Comparison of ENCODE assay signal across 7 cellular contexts in the genomic region with DNA sequence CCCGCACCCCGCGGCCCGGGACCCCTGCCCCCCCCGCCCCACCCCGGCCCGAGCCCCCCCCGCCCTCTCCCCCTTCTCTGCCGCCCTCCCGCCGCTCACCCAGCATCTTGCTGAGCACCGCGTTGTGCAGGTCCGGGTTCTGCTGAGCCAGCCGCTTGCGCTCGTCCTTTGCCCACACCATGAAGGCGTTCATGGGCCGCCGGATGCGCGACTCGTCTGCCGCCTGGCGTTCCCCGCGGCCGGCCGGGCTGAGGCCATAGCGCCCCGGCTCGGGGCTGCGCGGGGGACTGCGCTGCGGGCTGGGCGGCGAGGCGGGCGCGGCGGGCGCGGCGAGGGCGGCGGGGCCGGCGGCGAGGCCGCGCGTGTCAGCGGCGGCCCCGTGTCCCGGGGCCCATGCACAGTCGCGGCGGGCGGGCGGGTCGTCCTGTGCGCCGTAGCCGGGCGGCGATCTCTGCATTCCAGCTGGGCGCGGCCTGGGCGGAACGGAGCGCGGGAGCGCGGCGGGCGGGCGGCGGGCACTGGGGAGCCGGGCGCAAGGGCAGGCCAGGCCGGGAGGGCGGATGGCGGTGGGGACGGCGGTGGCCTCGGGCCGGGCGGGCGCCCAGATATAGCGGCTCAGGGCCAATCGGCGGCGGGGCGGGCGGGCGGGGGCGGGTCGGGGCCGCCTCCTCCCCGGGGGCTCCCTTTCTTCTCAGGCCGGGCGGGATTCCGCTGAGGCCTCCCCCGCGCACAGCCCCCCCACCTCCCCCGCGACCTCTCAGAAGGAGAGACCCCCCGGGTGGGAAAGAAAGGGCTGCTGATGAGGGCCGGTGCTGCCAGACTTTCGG. TPM values are rescaled to one million over a fixed set of nuclear protein-coding genes. Genes with fewer than 3 reads are reported as not detected.
DNase-seq lines count a peak whose midpoint lies in the region; ATAC-seq, FAIRE-seq and TF ChIP-seq lines count a peak whose summit lies in the region.

SOX18 (minus strand) TSS at position 580 of the 827 bp plus-strand sequence; CDS start at position 457, 123 bp downstream.

- no peak for DNase-seq in H54 (ENCODE audit: insufficient read length, low spot score)
- peak; percentile 48 to 84 for DNase-seq in SJSA1 (ENCODE audit: low read depth in 1 of 2, low spot score in 2 of 2)
- DNase-seq in endothelial cell of umbilical vein (ENCODE audit: low read depth, low spot score), result peak; percentile 48
- no peak for DNase-seq in neuronal stem cell (ENCODE audit: low spot score)

- dilution Hi-C loops in endothelial cell of umbilical vein (cut with MboI; ENCODE audit: extremely low pct_ligation_motif_present, low sequenced_read_pairs), result no loop called here

- no peak within 1 kb of the TSS for H4K91ac ChIP-seq in neuronal stem cell (ENCODE audit: low read depth, low read length, poor library complexity)

- peak within 1 kb of the TSS; percentile 61 for H2BK120ac ChIP-seq in neuronal stem cell (ENCODE audit: low read depth, low read length)

- peak within 1 kb of the TSS; percentile 15 for H2AFZ ChIP-seq in endothelial cell of umbilical vein (ENCODE audit: low read depth, low read length)
- H2AFZ ChIP-seq in neuronal stem cell (ENCODE audit: low read length), result peak within 1 kb of the TSS; percentile 68

- H3K4me3 ChIP-seq in SJSA1 (peak within 1 kb of the TSS; percentile 61), endothelial cell of umbilical vein (replicated peaks in 1 of 3; ENCODE audit: insufficient read depth in 1 of 3, low read depth in 1 of 3, low read length in 3 of 3) (peak within 1 kb of the TSS; percentile 76 to 88 (median 88)), neuronal stem cell (ENCODE audit: low read length in 2 of 2) (peak within 1 kb of the TSS; percentile 33 to 72)

- H3K4ac ChIP-seq in neuronal stem cell (ENCODE audit: low read length), result peak within 1 kb of the TSS; percentile 37

- peaks cover 44% of the 10 kb centered on the region for H3K36me3 ChIP-seq in SJSA1
- H3K36me3 ChIP-seq in endothelial cell of umbilical vein (ENCODE audit: control insufficient read depth in 2 of 2, extremely low read depth in 1 of 2, insufficient read depth in 2 of 2, low read length in 2 of 2), result peaks cover 9 to 13% of the 10 kb centered on the region in 2 experiments
- no peaks in the 10 kb centered on the region for H3K36me3 ChIP-seq in neuronal stem cell (replicated peaks in 1 of 2; ENCODE audit: control insufficient read depth in 2 of 2, insufficient read depth in 2 of 2, low read length in 2 of 2)

- no CpG with 5 or more reads among the region's 112 CpGs for WGBS in neuronal stem cell (ENCODE audit: extremely low coverage in 2 of 2, insufficient read length in 2 of 2, insufficient replicate concordance in 1 of 2), 2 donors

- H3K18ac ChIP-seq in neuronal stem cell (ENCODE audit: low read length), result peak within 1 kb of the TSS; percentile 89

- FAIRE-seq in H54 (lab: Jason Lieb, UNC) (no peak), endothelial cell of umbilical vein (lab: Jason Lieb, UNC) (peak; percentile 62)

- H3K27ac ChIP-seq in SJSA1 (peak within 1 kb of the TSS; percentile 96), endothelial cell of umbilical vein (ENCODE audit: insufficient read depth, low read depth, low read length) (peak within 1 kb of the TSS; percentile 28), neuronal stem cell (replicated peaks; ENCODE audit: low read length) (no peak within 1 kb of the TSS)

- H3K27me3 ChIP-seq in SJSA1 (replicated peaks) (no peaks in the 10 kb centered on the region; the same call in 1 of the 2 replicates), endothelial cell of umbilical vein (ENCODE audit: control insufficient read depth in 2 of 2, insufficient read depth in 2 of 2, low read length in 2 of 2) (no peaks in the 10 kb centered on the region), neuronal stem cell (ENCODE audit: control insufficient read depth in 3 of 3, insufficient read depth in 3 of 3, low read depth in 1 of 3, low read length in 3 of 3) (peaks cover 25 to 93% (median 61%) of the 10 kb centered on the region in 3 experiments)

- H3K9me1 ChIP-seq in endothelial cell of umbilical vein (replicated peaks; ENCODE audit: control insufficient read depth, extremely low read depth, insufficient read depth, low read length), result no peaks in the 10 kb centered on the region

- H3K9ac ChIP-seq in endothelial cell of umbilical vein (replicated peaks; ENCODE audit: extremely low read depth, insufficient read depth, low read length) (peak within 1 kb of the TSS; percentile 54), neuronal stem cell (ENCODE audit: low read depth, low read length, poor library complexity) (peak within 1 kb of the TSS; percentile 70)

- H4K20me1 ChIP-seq in endothelial cell of umbilical vein (replicated peaks; ENCODE audit: control insufficient read depth, extremely low read depth, insufficient read depth, low read length), result peaks cover 3% of the 10 kb centered on the region

- H3K79me1 ChIP-seq in neuronal stem cell (ENCODE audit: low read depth, low read length), result no peaks in the 10 kb centered on the region

- H3K4me2 ChIP-seq in endothelial cell of umbilical vein (ENCODE audit: insufficient read depth, low read length), result peak within 1 kb of the TSS; percentile 34
- H3K4me2 ChIP-seq in neuronal stem cell (ENCODE audit: insufficient read depth, low read length, poor library complexity, severe bottlenecking), result peak within 1 kb of the TSS; percentile 80

- H2AK5ac ChIP-seq in neuronal stem cell (ENCODE audit: low read depth, low read length), result peak within 1 kb of the TSS; percentile 99

- peaks cover 74% of the 10 kb centered on the region for H3K4me1 ChIP-seq in SJSA1 (replicated peaks)
- H3K4me1 ChIP-seq in endothelial cell of umbilical vein (ENCODE audit: control insufficient read depth, extremely low read depth, insufficient read depth, low read length), result peaks cover 75% of the 10 kb centered on the region
- peaks cover 8 to 19% of the 10 kb centered on the region in 2 donors for H3K4me1 ChIP-seq in neuronal stem cell (ENCODE audit: control insufficient read depth in 2 of 2, insufficient read depth in 1 of 2, low read depth in 1 of 2, low read length in 2 of 2)

- POLR2A ChIA-PET in endothelial cell of umbilical vein (lab: Charles Lee), result interaction anchor here (0.6 to 2.2 kb wide), 3 partner anchors 8 to 403 kb away, joined by 3 to 8 read pairs (median 4); no protein-coding TSS in a partner anchor

- no peak within 1 kb of the TSS for H4K8ac ChIP-seq in neuronal stem cell (ENCODE audit: low read depth, low read length)

- CTCF ChIA-PET in endothelial cell of umbilical vein (lab: Charles Lee), result interaction anchor here (0.7 to 15.2 kb wide), 3 partner anchors 8 to 29 kb away, joined by 3 to 412 read pairs (median 5); partner anchors contain the start of gene C20orf204

- peak within 1 kb of the TSS; percentile 73 for H3K23ac ChIP-seq in neuronal stem cell (ENCODE audit: low read depth, low read length, poor library complexity)

- H3K9me3 ChIP-seq in SJSA1 (replicated peaks), result no peaks in the 10 kb centered on the region
- H3K9me3 ChIP-seq in endothelial cell of umbilical vein (replicated peaks; ENCODE audit: control insufficient read depth, insufficient read depth, low read length), result no peaks in the 10 kb centered on the region
- peaks cover 0 to 2% of the 10 kb centered on the region in 2 donors for H3K9me3 ChIP-seq in neuronal stem cell (replicated peaks in 1 of 2; ENCODE audit: control insufficient read depth in 2 of 2, insufficient read depth in 1 of 2, low read depth in 1 of 2, low read length in 2 of 2)

- BruUV-seq in endothelial cell of umbilical vein (replicated peaks; lab: Mats Ljungman, UMichigan), result no TSS peak

- peak; percentile 39 for TF ChIP-seq POLR2A in H54 (IDR thresholded peaks at IDR 0.05; ENCODE audit: low read depth, low read length)
- peak; percentile 93 for TF ChIP-seq POLR2A in endothelial cell of umbilical vein (IDR thresholded peaks at IDR 0.05; ENCODE audit: low read depth, low read length)

- ATAC-seq in HG03039 (IDR thresholded peaks at IDR 0.05; ENCODE audit: unreplicated experiment) (no peak), HG03097 (IDR thresholded peaks at IDR 0.05; ENCODE audit: low FRiP score, unreplicated experiment) (no peak), HG02588 (IDR thresholded peaks at IDR 0.05; ENCODE audit: unreplicated experiment) (no peak)

- no peak for TF ChIP-seq CTCF in endothelial cell of umbilical vein (IDR thresholded peaks at IDR 0.05; ENCODE audit: extremely low read depth in 1 of 2, insufficient read depth in 1 of 2, low read depth in 1 of 2, low read length in 2 of 2)

- peak within 1 kb of the TSS; percentile 75 for H2BK15ac ChIP-seq in neuronal stem cell (ENCODE audit: low read length)

- H2BK12ac ChIP-seq in neuronal stem cell (ENCODE audit: low read length), result peak within 1 kb of the TSS; percentile 41

- intact Hi-C loops in endothelial cell of umbilical vein (cut with micrococcal nuclease), result no loop called here

- peak within 1 kb of the TSS; percentile 99 for H3K14ac ChIP-seq in neuronal stem cell (ENCODE audit: low read length)

- H2BK5ac ChIP-seq in neuronal stem cell (ENCODE audit: low read length), result no peak within 1 kb of the TSS

- H3K79me2 ChIP-seq in endothelial cell of umbilical vein (ENCODE audit: control insufficient read depth, insufficient read depth, low read length), result peaks cover 20% of the 10 kb centered on the region

TF ChIP-seq in endothelial cell of umbilical vein, 7 proteins besides CTCF, POLR2A, EP300 and RAD21:
- TF ChIP-seq EZH2 (IDR thresholded peaks at IDR 0.05; ENCODE audit: borderline replicate concordance, low read depth, low read length, severe bottlenecking), result no peak
- TF ChIP-seq POLR2AphosphoS5 (IDR thresholded peaks at IDR 0.05; ENCODE audit: insufficient read depth, low read depth, low read length), result peak; percentile 98
TF ChIP-seq in endothelial cell of umbilical vein: peak in this region for 1.

RNA-seq across cellular contexts. Expression of gene SOX18, which starts in this region (rescaled TPM):
- 61.7 and 70.0 TPM in 2 replicates for total RNA-seq in SJSA1 (2014; rRNA removed; shearing (Covaris generic))
- 175 and 211 TPM in 2 replicates for total RNA-seq in endothelial cell of umbilical vein
- 20.9 and 21.8 TPM in 2 replicates for polyA plus RNA-seq in endothelial cell of umbilical vein
- polyA plus RNA-seq in endothelial cell of umbilical vein (2011; cell fraction: cytosol; rRNA removed), result 10.8 and 19.2 TPM in 2 replicates
- polyA plus RNA-seq in endothelial cell of umbilical vein (2011; cell fraction: nucleus; rRNA removed), result 9.0 and 10.9 TPM in 2 replicates
- 23.0 and 49.2 TPM in 2 replicates for polyA plus RNA-seq in endothelial cell of umbilical vein (2012)
- 3.7 and 6.5 TPM in 2 replicates for polyA minus RNA-seq in endothelial cell of umbilical vein
- 2.9 TPM for polyA minus RNA-seq in endothelial cell of umbilical vein (2011; cell fraction: cytosol; rRNA and poly(A)+ RNA removed)
- 4.4 and 13.0 TPM in 2 replicates for polyA minus RNA-seq in endothelial cell of umbilical vein (2011; cell fraction: nucleus; rRNA and poly(A)+ RNA removed)
- 0.13 TPM for polyA plus RNA-seq in neuronal stem cell (2013, experiment 1 of 2)
- 0.08 TPM for polyA plus RNA-seq in neuronal stem cell (2013, experiment 2 of 2)

Comparison
In these comparisons a context has a peak if more than half of its experiments do, and no peak if none do; other contexts are left out.
1. DNase-seq: peak in SJSA1 (2 of 2) and endothelial cell of umbilical vein (single experiment); none in H54 (single experiment) and neuronal stem cell (single experiment).
2. Peak in every context shown above with its lines, with median percentiles within 50 percentile points of each other: H3K4me3 ChIP-seq.